Comparison of ENCODE assay signal across 8 cellular contexts in the genomic region with DNA sequence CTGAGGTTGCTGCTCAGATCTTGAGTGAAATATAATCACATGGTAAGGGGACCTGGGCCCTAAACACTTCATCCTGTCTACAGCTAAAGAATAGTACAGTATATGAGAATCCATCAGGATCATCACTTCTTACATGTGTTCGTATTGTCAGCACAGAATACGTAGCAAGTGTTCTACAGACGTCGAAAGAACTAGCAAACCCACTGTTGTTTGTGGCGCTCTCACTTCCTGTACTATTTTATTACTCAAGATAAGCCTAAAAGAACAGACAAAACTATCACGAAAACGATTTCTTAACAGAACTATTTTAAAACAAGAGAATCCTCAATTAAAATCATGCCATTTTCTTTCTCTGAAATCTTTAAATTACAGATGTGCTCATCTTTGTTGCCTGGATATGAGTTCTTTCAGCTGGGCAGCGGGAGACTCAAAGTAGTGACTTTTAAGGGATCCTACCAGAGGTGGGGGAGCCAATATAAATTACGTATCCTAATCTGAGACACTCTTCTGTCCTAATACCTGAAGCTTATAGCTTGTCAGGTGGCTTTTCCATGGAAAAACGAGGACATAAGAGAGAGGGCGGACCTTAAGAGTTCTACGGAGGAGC. TPM values are rescaled to one million over a fixed set of nuclear protein-coding genes. Genes with fewer than 3 reads are reported as not detected.
A peak's percentile ranks its signal among the peaks of the same experiment; 100 is the strongest.
DNase-seq lines count a peak whose midpoint lies in the region; ATAC-seq, FAIRE-seq and TF ChIP-seq lines count a peak whose summit lies in the region.

No MANE protein-coding gene starts in this region.

- H3K36me3 ChIP-seq in Panc1 (ENCODE audit: control insufficient read depth, insufficient read depth, low read length) = peaks cover 14% of the 10 kb centered on the region
- peaks cover 22% of the 10 kb centered on the region for H3K36me3 ChIP-seq in upper lobe of right lung

- peak overlapping the region; percentile 99 for H3K27ac Mint-ChIP-seq in central memory CD8-positive, alpha-beta T cell (ENCODE audit: low read depth)
- H3K27ac Mint-ChIP-seq in memory B cell = peak overlapping the region; percentile 98

- peak overlapping the region; percentile 91 for H3K4me3 Mint-ChIP-seq in central memory CD8-positive, alpha-beta T cell
- H3K4me3 Mint-ChIP-seq in memory B cell = peak overlapping the region; percentile 99

- ATAC-seq in Panc1 (no peak), memory B cell (ENCODE audit: low read depth) (peak; percentile 13), upper lobe of right lung (no peak), GM19035 (IDR thresholded peaks at IDR 0.05; ENCODE audit: unreplicated experiment) (no peak)
- peak; percentile 53 for ATAC-seq in central memory CD8-positive, alpha-beta T cell (replicated peaks; ENCODE audit: extremely low read depth, poor library complexity, severe bottlenecking)

- no peaks in the 10 kb centered on the region for H3K27me3 ChIP-seq in Panc1 (ENCODE audit: control insufficient read depth, insufficient read depth, low read length)
- H3K27me3 ChIP-seq in upper lobe of right lung = no peaks in the 10 kb centered on the region

- DNase-seq in AML-193 (lab: John Stamatoyannopoulos, UW) (peak; percentile 31 to 38), GM12891 (ENCODE audit: insufficient read length, low spot score) (no peak), Panc1 (ENCODE audit: low read depth, low spot score) (no peak), memory B cell (ENCODE audit: low spot score in 2 of 2) (peak in 1 of 2 donors; percentile 25), upper lobe of right lung (no peak), NCI-H2029 (lab: John Stamatoyannopoulos, UW) (no peak)
- DNase-seq in central memory CD8-positive, alpha-beta T cell (ENCODE audit: low spot score in 2 of 2) = peak in 1 of 2 donors; percentile 42

- H3K4me1 Mint-ChIP-seq in central memory CD8-positive, alpha-beta T cell = peaks cover 46% of the 10 kb centered on the region
- peaks cover 19% of the 10 kb centered on the region for H3K4me1 Mint-ChIP-seq in memory B cell

- H3K36me3 Mint-ChIP-seq in central memory CD8-positive, alpha-beta T cell (ENCODE audit: insufficient read depth) = peaks cover 49% of the 10 kb centered on the region
- H3K36me3 Mint-ChIP-seq in memory B cell = peaks cover 2% of the 10 kb centered on the region

- POLR2A ChIA-PET in Panc1 (lab: Charles Lee) = interaction anchor here (0.6 to 0.7 kb wide), 2 partner anchors 81 to 1190 kb away, joined by 5 to 6 read pairs; no protein-coding TSS in a partner anchor

- CTCF ChIA-PET in Panc1 (lab: Charles Lee) = no interaction called here

- TSS peak; percentile 73 for BruUV-seq in Panc1 (replicated peaks; lab: Mats Ljungman, UMichigan)

- intact Hi-C loops in Panc1 (cut with micrococcal nuclease; ENCODE audit: unreplicated experiment) (loop anchor here (10.0 kb wide), 1 partner anchor 113 kb away; a partner anchor contains a TSS), upper lobe of right lung (cut with DNase I) (no loop called here)

- H3K27me3 Mint-ChIP-seq in central memory CD8-positive, alpha-beta T cell = no peaks in the 10 kb centered on the region
- no peaks in the 10 kb centered on the region for H3K27me3 Mint-ChIP-seq in memory B cell

- no peaks in the 10 kb centered on the region for H3K9me3 ChIP-seq in Panc1 (ENCODE audit: control insufficient read depth, insufficient read depth, low read depth, low read length)
- no peaks in the 10 kb centered on the region for H3K9me3 ChIP-seq in upper lobe of right lung

- in situ Hi-C loops in Panc1 (cut with HindIII; ENCODE audit: low pct_unique_long_range_greater_than_20kb, low sequenced_read_pairs) = no loop called here

- no peaks in the 10 kb centered on the region for H3K9me3 Mint-ChIP-seq in central memory CD8-positive, alpha-beta T cell
- no peaks in the 10 kb centered on the region for H3K9me3 Mint-ChIP-seq in memory B cell

- H3K27ac ChIP-seq in Panc1 (ENCODE audit: low read length) (peak overlapping the region; percentile 99), upper lobe of right lung (peak overlapping the region; percentile 99)

- peak; percentile 58 for FAIRE-seq in GM12891 (lab: Jason Lieb, UNC)

- no peak for TF ChIP-seq CTCF in Panc1 (IDR thresholded peaks at IDR 0.05)
- TF ChIP-seq CTCF in upper lobe of right lung (IDR thresholded peaks at IDR 0.05) = no peak

- TF ChIP-seq POLR2A in GM12891 (IDR thresholded peaks at IDR 0.05; ENCODE audit: low read depth, low read length) = no peak

- peaks cover 9% of the 10 kb centered on the region; the same call in 1 of the 2 replicates for H3K4me1 ChIP-seq in Panc1 (ENCODE audit: control insufficient read depth, insufficient read depth, low read length)
- peaks cover 31% of the 10 kb centered on the region for H3K4me1 ChIP-seq in upper lobe of right lung

- H3K4me3 ChIP-seq in Panc1 (ENCODE audit: low read depth in 2 of 2, low read length in 2 of 2) (peak overlapping the region; percentile 96 to 97), upper lobe of right lung (peak overlapping the region; percentile 97)

TF ChIP-seq in GM12891, 5 proteins besides CTCF, POLR2A, EP300 and RAD21:
- TF ChIP-seq POU2F2 (IDR thresholded peaks at IDR 0.05; ENCODE audit: low read depth, low read length) (no peak), SPI1 (IDR thresholded peaks at IDR 0.05; ENCODE audit: low read depth, low read length) (peak; percentile 57)
TF ChIP-seq in GM12891: peak in this region for 1.

RNA-seq across cellular contexts. Expression of a gene that starts 0.7 kb away (rescaled TPM):
- polyA plus RNA-seq in GM12891 (2012; ENCODE audit: low read depth, missing spikeins) = 5.5 TPM
- total RNA-seq in Panc1 (2021; ENCODE audit: unreplicated experiment) (13.4 TPM), upper lobe of right lung (27.2 TPM)
- polyA plus RNA-seq in Panc1 (2012; ENCODE audit: insufficient read length) = 12.6 TPM

RNA-seq across cellular contexts. Expression of a gene that starts 1.4 kb away (rescaled TPM):
- polyA plus RNA-seq in GM12891 (2012; ENCODE audit: low read depth, missing spikeins) = 126 TPM
- total RNA-seq in Panc1 (2021; ENCODE audit: unreplicated experiment) (128 TPM), upper lobe of right lung (123 TPM)
- 101 TPM for polyA plus RNA-seq in Panc1 (2012; ENCODE audit: insufficient read length)

RNA-seq across cellular contexts. Expression of a gene that starts 56.2 kb away (rescaled TPM):
- 59.1 TPM for polyA plus RNA-seq in GM12891 (2012; ENCODE audit: low read depth, missing spikeins)
- total RNA-seq in Panc1 (2021; ENCODE audit: unreplicated experiment) (106 TPM), upper lobe of right lung (62.8 TPM)
- 88.0 TPM for polyA plus RNA-seq in Panc1 (2012; ENCODE audit: insufficient read length)

Comparison
In these comparisons a context has a peak if more than half of its experiments do, and no peak if none do; other contexts are left out.
1. DNase-seq: peak in AML-193 (2 of 2); none in GM12891 (single experiment), Panc1 (single experiment), upper lobe of right lung (single experiment) and NCI-H2029 (single experiment).
2. ATAC-seq: peak in central memory CD8-positive, alpha-beta T cell (single experiment) and memory B cell (single experiment); none in Panc1 (single experiment), upper lobe of right lung (single experiment) and GM19035 (single experiment).